Comparison of ENCODE assay signal across 10 cellular contexts in the genomic region with DNA sequence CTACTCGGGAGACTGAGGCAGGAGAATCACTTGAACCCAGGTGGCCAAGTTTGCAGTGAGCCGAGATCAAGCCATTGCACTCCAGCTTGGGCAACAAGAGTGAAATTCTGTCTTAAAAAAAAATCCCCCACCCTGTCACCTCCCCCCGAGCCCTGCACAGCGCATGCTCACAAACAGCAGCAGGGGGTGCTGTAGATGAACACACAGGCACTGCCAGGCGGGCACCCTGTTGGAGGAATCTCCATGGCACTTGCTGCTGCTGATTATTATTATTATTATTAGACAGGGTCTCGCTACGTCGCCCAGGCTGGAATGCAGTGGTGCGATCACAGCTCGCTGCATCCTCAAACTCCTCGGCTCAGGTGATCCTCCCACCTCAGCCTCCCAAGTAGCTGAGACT. TPM values are rescaled to one million over a fixed set of nuclear protein-coding genes. Genes with fewer than 3 reads are reported as not detected.
DNase-seq lines count a peak whose midpoint lies in the region; ATAC-seq and TF ChIP-seq lines count a peak whose summit lies in the region.
"Had no signal": no experiment of that assay in that cellular context is flagged by ENCODE, and none has a peak within 500 bp of the region (broad histone marks: within the 10 kb centered on the region; RNA-seq: fewer than 3 reads in every experiment).

No MANE protein-coding gene starts in this region.

- H3K27me3 ChIP-seq in brain microvascular endothelial cell (replicated peaks) (no peaks in the 10 kb centered on the region), suprapubic skin (peaks cover 37% of the 10 kb centered on the region)

- WGBS in suprapubic skin, result 80% methylated on average over 10 of the region's 11 CpGs

- peak; percentile 46 for TF ChIP-seq CTCF in 22Rv1 (IDR thresholded peaks at IDR 0.05)
- peak; percentile 49 for TF ChIP-seq CTCF in brain microvascular endothelial cell (IDR thresholded peaks at IDR 0.05; ENCODE audit: low read depth, low read length, missing control alignments)
- TF ChIP-seq CTCF in suprapubic skin (IDR thresholded peaks at IDR 0.05), result no peak

- H3K36me3 ChIP-seq in brain microvascular endothelial cell (replicated peaks) (no peaks in the 10 kb centered on the region), suprapubic skin (no peaks in the 10 kb centered on the region)

- in situ Hi-C loops in brain microvascular endothelial cell (cut with HindIII; ENCODE audit: low pct_ligation_motif_present, low sequenced_read_pairs), result no loop called here

- no peaks in the 10 kb centered on the region for H3K9me3 ChIP-seq in suprapubic skin

- no peaks in the 10 kb centered on the region for H3K4me1 ChIP-seq in suprapubic skin

- H3K27ac ChIP-seq in 22Rv1 (no peak overlapping the region), brain microvascular endothelial cell (no peak overlapping the region), suprapubic skin (no peak overlapping the region)

- DNase-seq in COR-L47 (lab: John Stamatoyannopoulos, UW) (peak; percentile 24), NCI-H146 (lab: John Stamatoyannopoulos, UW) (peak; percentile 62), brain microvascular endothelial cell (no peak), KG1 (lab: John Stamatoyannopoulos, UW) (no peak), suprapubic skin (ENCODE audit: low spot score in 2 of 2) (no peak)
- DNase-seq: mesendoderm; stimulated activated CD8-positive, alpha-beta memory T cell treated with anti-CD3 and anti-CD28 coated beads, Interleukin-4, amount 100 ng/mL, for 48 hours had no signal

- no peak for TF ChIP-seq POLR2A in suprapubic skin (IDR thresholded peaks at IDR 0.05)

- ATAC-seq in GM21619 (IDR thresholded peaks at IDR 0.05; ENCODE audit: unreplicated experiment), result no peak
- no peak for ATAC-seq in GM18867 (IDR thresholded peaks at IDR 0.05; ENCODE audit: unreplicated experiment)

- H3K4me3 ChIP-seq in brain microvascular endothelial cell (ENCODE audit: low read depth, low read length), result no peak overlapping the region
- no peak overlapping the region for H3K4me3 ChIP-seq in suprapubic skin

- TF ChIP-seq EP300 in suprapubic skin (IDR thresholded peaks at IDR 0.05), result no peak

RNA-seq across cellular contexts. Expression of gene FZD2, which starts 24.6 kb away (rescaled TPM):
- total RNA-seq in suprapubic skin, result 1 to 10 TPM in 1 of 4 donors, under 1 TPM in 2, not detected in 1; 0.42 to 2.1 (median 0.65) TPM

Comparison
In these comparisons a context has a peak if more than half of its experiments do, and no peak if none do; other contexts are left out.
1. CTCF ChIP-seq: peak in 22Rv1 (single experiment) and brain microvascular endothelial cell (single experiment); none in suprapubic skin (0 of 2).
2. DNase-seq: peak in COR-L47 (single experiment) and NCI-H146 (single experiment); none in brain microvascular endothelial cell (single experiment), KG1 (single experiment) and suprapubic skin (0 of 2).